ENCODE assay signal across 16 cellular contexts in genomic region chr4:100960232-100960631, GRCh38.
"Had no signal": no experiment of that assay in that cellular context is flagged by ENCODE, and none has a peak within 500 bp of the region (broad histone marks: within the 10 kb centered on the region; RNA-seq: fewer than 3 reads in every experiment).

No MANE protein-coding gene starts in this region.

- DNase-seq: cerebellar nuclear complex; effector memory CD8-positive, alpha-beta T cell; head of caudate nucleus; kidney; left colon; naive thymus-derived CD4-positive, alpha-beta T cell; nephron progenitor cell; stimulated activated CD4-positive, alpha-beta T cell treated with anti-CD3 and anti-CD28 coated beads, Interleukin-2, amount 100 ng/mL, for 24 hours; stimulated activated CD4-positive, alpha-beta T cell treated with anti-CD3 and anti-CD28 coated beads, Interleukin-4, amount 100 ng/mL, for 4 hours; stimulated activated naive B cell treated with anti-CD40 and anti-IgM and Interleukin-4, amounts not matched to agents 10 μg/mL and 1 μg/mL and 100 μg/mL, for 72 hours; stimulated activated naive CD8-positive, alpha-beta T cell treated with anti-CD3 and anti-CD28 coated beads, Interleukin-15, amount 100 ng/mL, for 72 hours; testis; transverse colon had no signal

- H3K4me3 ChIP-seq: hepatocyte, skin epidermis, testis, transverse colon had no signal

- H3K9me3 ChIP-seq: neutrophil, testis, transverse colon had no signal

- H3K4me1 ChIP-seq: testis, transverse colon had no signal

- H3K36me3 ChIP-seq: neutrophil, transverse colon had no signal

- H3K27me3 ChIP-seq: hepatocyte, neutrophil, testis, transverse colon had no signal
